In genomic region chr14:26870096-26870495, GRCh38 we compare ENCODE assay signal across 24 cellular contexts.
"Had no signal": no experiment of that assay in that cellular context is flagged by ENCODE, and none has a peak within 500 bp of the region (broad histone marks: within the 10 kb centered on the region; RNA-seq: fewer than 3 reads in every experiment).

No MANE protein-coding gene starts in this region.

- H3K36me3 ChIP-seq: esophagus squamous epithelium, lower lobe of right lung, neutrophil, pancreas, right lobe of liver, suprapubic skin, vagina had no signal

- H3K4me3 ChIP-seq: esophagus squamous epithelium, lower lobe of right lung, pancreas, right lobe of liver, smooth muscle cell, suprapubic skin, vagina had no signal

- H3K27ac Mint-ChIP-seq: effector memory CD8-positive, alpha-beta T cell; naive thymus-derived CD8-positive, alpha-beta T cell; stimulated activated naive CD8-positive, alpha-beta T cell treated with anti-CD3 and anti-CD28 coated beads, Interleukin-15, amount 100 ng/mL, for 72 hours had no signal

- H3K9me3 Mint-ChIP-seq: neural crest cell had no signal

- H3K27me3 ChIP-seq: esophagus squamous epithelium, neutrophil, pancreas, right lobe of liver, suprapubic skin, vagina had no signal

- H3K27me3 Mint-ChIP-seq: effector memory CD8-positive, alpha-beta T cell; naive thymus-derived CD8-positive, alpha-beta T cell; stimulated activated naive CD8-positive, alpha-beta T cell treated with anti-CD3 and anti-CD28 coated beads, Interleukin-15, amount 100 ng/mL, for 72 hours had no signal

- H3K9me3 ChIP-seq: esophagus squamous epithelium, lower lobe of right lung, neutrophil, pancreas, right lobe of liver, suprapubic skin, vagina had no signal

- DNase-seq: cortex of kidney; effector memory CD8-positive, alpha-beta T cell; erythroblast; esophagus squamous epithelium; foreskin melanocyte; hypothalamus; left ventricle myocardium superior; lower lobe of right lung; naive thymus-derived CD8-positive, alpha-beta T cell; pancreas; retina; right lobe of liver; stimulated activated CD4-positive, alpha-beta T cell treated with anti-CD3 and anti-CD28 coated beads, Interleukin-12 subunit alpha, Interleukin-12 subunit beta, amount 100 ng/mL, for 4 hours; stimulated activated CD4-positive, alpha-beta T cell treated with anti-CD3 and anti-CD28 coated beads, Interleukin-1b, Interleukin-23, amount 100 ng/mL, for 48 hours; stimulated activated CD4-positive, alpha-beta T cell treated with anti-CD3 and anti-CD28 coated beads, Interleukin-4, amount 100 ng/mL, for 1 hour; stimulated activated CD8-positive, alpha-beta memory T cell treated with anti-CD3 and anti-CD28 coated beads, Interleukin-4, amount 100 ng/mL, for 48 hours; stimulated activated naive CD4-positive, alpha-beta T cell; stimulated activated naive CD8-positive, alpha-beta T cell treated with anti-CD3 and anti-CD28 coated beads, Interleukin-15, amount 100 ng/mL, for 72 hours; trophoblast cell had no signal

- H3K4me1 ChIP-seq: esophagus squamous epithelium, lower lobe of right lung, right lobe of liver had no signal

- H3K4me3 Mint-ChIP-seq: effector memory CD8-positive, alpha-beta T cell; naive thymus-derived CD8-positive, alpha-beta T cell; neural crest cell; stimulated activated naive CD8-positive, alpha-beta T cell treated with anti-CD3 and anti-CD28 coated beads, Interleukin-15, amount 100 ng/mL, for 72 hours had no signal

- H3K27ac ChIP-seq: esophagus squamous epithelium, lower lobe of right lung, neutrophil, pancreas, right lobe of liver, suprapubic skin, vagina had no signal

- H3K4me1 Mint-ChIP-seq: stimulated activated naive CD8-positive, alpha-beta T cell treated with anti-CD3 and anti-CD28 coated beads, Interleukin-15, amount 100 ng/mL, for 72 hours had no signal
